1 cellular context compared by ENCODE assay signal in the genomic region with DNA sequence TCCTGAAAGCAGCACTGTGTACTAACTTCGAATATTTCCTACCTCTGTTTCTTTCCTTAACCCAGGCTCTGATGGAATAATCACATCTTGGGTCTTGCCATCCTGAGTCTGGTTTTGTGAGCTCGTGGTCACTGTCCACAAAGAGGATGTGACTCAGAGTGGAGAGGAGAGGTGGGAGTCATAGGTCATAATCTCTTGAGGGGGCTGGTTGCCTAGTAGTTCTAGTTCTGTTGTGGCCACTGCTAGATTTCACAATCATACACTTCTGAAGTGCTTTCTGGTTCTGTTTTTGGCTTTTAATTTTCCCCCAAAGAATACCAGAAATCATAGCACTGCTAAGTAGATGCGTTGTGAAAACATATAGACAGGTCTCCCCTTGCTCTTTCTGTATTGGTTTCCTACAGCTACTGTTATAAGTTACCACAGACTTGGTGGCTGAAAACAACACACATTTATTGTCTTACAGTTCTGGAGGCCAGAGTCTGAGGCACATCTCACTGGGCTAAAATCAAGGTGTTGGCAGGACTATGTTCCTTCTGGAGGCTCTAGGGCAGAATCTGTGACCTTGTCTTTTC.
TF ChIP-seq lines count a peak whose summit lies in the region.

No MANE protein-coding gene starts in this region.

TF ChIP-seq in K562, 482 proteins besides CTCF, POLR2A, EP300 and RAD21 (continued from another document and continues in another):
- TF ChIP-seq, protein P1, sequence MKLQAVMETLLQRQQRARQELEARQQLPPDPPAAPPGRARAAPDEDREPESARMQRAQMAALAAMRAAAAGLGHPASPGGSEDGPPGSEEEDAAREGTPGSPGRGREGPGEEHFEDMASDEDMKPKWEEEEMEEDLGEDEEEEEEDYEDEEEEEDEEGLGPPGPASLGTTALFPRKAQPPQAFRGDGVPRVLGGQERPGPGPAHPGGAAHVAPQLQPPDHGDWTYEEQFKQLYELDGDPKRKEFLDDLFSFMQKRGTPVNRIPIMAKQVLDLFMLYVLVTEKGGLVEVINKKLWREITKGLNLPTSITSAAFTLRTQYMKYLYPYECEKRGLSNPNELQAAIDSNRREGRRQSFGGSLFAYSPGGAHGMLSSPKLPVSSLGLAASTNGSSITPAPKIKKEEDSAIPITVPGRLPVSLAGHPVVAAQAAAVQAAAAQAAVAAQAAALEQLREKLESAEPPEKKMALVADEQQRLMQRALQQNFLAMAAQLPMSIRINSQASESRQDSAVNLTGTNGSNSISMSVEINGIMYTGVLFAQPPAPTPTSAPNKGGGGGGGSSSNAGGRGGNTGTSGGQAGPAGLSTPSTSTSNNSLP (IDR thresholded peaks at IDR 0.05; ENCODE audit: borderline replicate concordance, low read depth, low read length) = no peak
- TF ChIP-seq SREBF1 (IDR thresholded peaks at IDR 0.05; ENCODE audit: borderline replicate concordance, low read depth, low read length) (no peak), RAD51 (IDR thresholded peaks at IDR 0.05; ENCODE audit: borderline replicate concordance, low read depth) (no peak), HDGF (IDR thresholded peaks at IDR 0.05) (no peak), ZBTB8A (IDR thresholded peaks at IDR 0.05; ENCODE audit: partially characterized antibody) (no peak), ZFX (CRISPR knock-in tag; IDR thresholded peaks at IDR 0.05) (no peak), GABPA (tag; conservative IDR thresholded peaks at IDR 0.05; ENCODE audit: low read depth) (peak; percentile 37; the same call in 1 of the 2 replicates), CHD1 (IDR thresholded peaks at IDR 0.05; ENCODE audit: low read length) (no peak), MTA1 (IDR thresholded peaks at IDR 0.05; ENCODE audit: borderline replicate concordance) (no peak), CEBPB (tag; IDR thresholded peaks at IDR 0.05) (0 out of 2 replicates have a peak, but pooled peaks have one; percentile 24), SAFB2 (IDR thresholded peaks at IDR 0.05; ENCODE audit: borderline replicate concordance, low read depth, low read length, severe bottlenecking) (no peak), GABPB1 (CRISPR knock-in tag; IDR thresholded peaks at IDR 0.05) (no peak), TGIF2 (CRISPR knock-in tag; IDR thresholded peaks at IDR 0.05) (no peak), HLTF (IDR thresholded peaks at IDR 0.05) (no peak), POLR3G (IDR thresholded peaks at IDR 0.05; ENCODE audit: extremely low read depth, insufficient read length, insufficient replicate concordance) (no peak), U2AF1 (optimal IDR thresholded peaks at IDR 0.05; ENCODE audit: low read depth, low read length) (no peak), ZNF239 (CRISPR knock-in tag; IDR thresholded peaks at IDR 0.05) (no peak), TBL1XR1 (IDR thresholded peaks at IDR 0.05; ENCODE audit: low read length in 2 of 2) (no peak), KHSRP (IDR thresholded peaks at IDR 0.05) (no peak), ZNF780A (CRISPR knock-in tag; IDR thresholded peaks at IDR 0.05) (no peak), FOXP4 (CRISPR knock-in tag; IDR thresholded peaks at IDR 0.05; ENCODE audit: borderline replicate concordance) (no peak), NCOA1 (IDR thresholded peaks at IDR 0.05; ENCODE audit: low read depth) (no peak), RBM14 (IDR thresholded peaks at IDR 0.05; ENCODE audit: borderline replicate concordance, insufficient read depth, low read depth, low read length) (no peak), ZNF444 (CRISPR knock-in tag; IDR thresholded peaks at IDR 0.05) (no peak), STAT6 (CRISPR knock-in tag; IDR thresholded peaks at IDR 0.05) (no peak), CXXC5 (CRISPR knock-in tag; IDR thresholded peaks at IDR 0.05) (no peak), SMAD3 (CRISPR knock-in tag; conservative IDR thresholded peaks at IDR 0.05) (no peak), HIVEP1 (CRISPR knock-in tag; IDR thresholded peaks at IDR 0.05) (no peak), JUND (IDR thresholded peaks at IDR 0.05; ENCODE audit: borderline replicate concordance, low read depth, low read length) (peak; percentile 18; the same call in 1 of the 2 replicates), JUND (tag; IDR thresholded peaks at IDR 0.05; ENCODE audit: borderline replicate concordance, low read depth, low read length) (no peak), ZNF696 (CRISPR knock-in tag; conservative IDR thresholded peaks at IDR 0.05) (no peak), PYGO2 (tag; IDR thresholded peaks at IDR 0.05) (no peak), TRIM24 (IDR thresholded peaks at IDR 0.05) (no peak)
- TF ChIP-seq, protein P2, sequence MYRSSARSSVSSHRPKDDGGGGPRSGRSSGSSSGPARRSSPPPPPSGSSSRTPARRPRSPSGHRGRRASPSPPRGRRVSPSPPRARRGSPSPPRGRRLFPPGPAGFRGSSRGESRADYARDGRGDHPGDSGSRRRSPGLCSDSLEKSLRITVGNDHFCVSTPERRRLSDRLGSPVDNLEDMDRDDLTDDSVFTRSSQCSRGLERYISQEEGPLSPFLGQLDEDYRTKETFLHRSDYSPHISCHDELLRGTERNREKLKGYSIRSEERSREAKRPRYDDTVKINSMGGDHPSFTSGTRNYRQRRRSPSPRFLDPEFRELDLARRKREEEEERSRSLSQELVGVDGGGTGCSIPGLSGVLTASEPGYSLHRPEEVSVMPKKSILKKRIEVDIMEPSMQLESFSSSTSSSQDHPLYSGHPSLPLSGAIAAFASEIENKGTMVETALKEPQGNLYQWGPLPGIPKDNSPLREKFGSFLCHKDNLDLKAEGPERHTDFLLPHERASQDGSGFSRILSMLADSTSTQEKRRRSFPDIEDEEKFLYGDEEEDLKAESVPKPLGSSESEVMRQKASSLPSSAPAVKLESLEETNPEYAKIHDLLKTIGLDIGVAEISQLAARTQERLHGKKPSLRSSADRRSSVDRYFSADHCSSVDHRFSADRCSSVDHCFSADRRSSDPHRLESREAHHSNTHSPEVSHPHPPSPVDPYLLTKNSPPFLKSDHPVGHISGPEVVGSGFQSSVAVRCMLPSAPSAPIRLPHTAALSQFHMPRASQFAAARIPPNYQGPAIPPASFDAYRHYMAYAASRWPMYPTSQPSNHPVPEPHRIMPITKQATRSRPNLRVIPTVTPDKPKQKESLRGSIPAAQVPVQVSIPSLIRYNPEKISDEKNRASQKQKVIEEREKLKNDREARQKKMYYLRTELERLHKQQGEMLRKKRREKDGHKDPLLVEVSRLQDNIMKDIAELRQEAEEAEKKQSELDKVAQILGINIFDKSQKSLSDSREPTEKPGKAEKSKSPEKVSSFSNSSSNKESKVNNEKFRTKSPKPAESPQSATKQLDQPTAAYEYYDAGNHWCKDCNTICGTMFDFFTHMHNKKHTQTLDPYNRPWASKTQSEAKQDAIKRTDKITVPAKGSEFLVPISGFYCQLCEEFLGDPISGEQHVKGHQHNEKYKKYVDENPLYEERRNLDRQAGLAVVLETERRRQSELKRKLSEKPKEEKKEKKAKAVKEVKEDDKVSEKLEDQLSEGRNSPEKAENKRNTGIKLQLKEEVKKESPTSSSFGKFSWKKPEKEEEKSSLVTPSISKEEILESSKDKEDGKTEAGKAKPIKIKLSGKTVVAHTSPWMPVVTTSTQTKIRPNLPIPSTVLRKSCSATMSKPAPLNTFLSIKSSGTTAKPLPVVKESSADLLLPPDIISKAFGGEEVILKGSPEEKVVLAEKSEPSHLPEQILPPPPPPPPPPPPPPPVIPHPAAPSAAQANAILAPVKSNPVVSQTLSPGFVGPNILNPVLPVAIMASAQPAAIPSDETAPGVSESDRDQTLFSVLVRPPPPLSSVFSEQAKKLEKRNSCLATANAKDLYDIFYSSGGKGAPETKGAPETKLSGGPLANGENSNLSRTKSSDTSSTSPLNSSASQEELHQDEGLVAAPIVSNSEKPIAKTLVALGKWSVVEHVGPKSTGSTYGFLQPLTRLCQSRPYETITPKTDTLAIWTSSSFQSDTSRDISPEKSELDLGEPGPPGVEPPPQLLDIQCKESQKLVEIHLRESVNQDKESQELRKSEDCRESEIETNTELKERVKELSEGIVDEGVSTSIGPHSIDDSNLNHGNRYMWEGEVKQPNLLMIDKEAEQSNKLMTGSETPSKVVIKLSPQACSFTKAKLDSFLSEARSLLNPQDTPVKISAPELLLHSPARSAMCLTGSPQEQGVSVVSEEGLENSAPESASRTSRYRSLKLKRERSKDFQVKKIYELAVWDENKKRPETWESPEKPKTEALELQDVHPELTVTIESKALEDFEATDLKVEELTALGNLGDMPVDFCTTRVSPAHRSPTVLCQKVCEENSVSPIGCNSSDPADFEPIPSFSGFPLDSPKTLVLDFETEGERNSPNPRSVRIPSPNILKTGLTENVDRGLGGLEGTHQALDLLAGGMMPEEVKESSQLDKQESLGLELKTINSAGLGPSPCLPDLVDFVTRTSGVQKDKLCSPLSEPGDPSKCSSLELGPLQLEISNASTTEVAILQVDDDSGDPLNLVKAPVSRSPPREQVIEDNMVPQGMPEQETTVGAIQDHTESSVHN (IDR thresholded peaks at IDR 0.05; ENCODE audit: borderline replicate concordance in 1 of 2, low read depth in 1 of 2) = no peak
- TF ChIP-seq, protein P3, sequence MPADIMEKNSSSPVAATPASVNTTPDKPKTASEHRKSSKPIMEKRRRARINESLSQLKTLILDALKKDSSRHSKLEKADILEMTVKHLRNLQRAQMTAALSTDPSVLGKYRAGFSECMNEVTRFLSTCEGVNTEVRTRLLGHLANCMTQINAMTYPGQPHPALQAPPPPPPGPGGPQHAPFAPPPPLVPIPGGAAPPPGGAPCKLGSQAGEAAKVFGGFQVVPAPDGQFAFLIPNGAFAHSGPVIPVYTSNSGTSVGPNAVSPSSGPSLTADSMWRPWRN (IDR thresholded peaks at IDR 0.05; ENCODE audit: low read depth) = no peak
- TF ChIP-seq, protein P4, sequence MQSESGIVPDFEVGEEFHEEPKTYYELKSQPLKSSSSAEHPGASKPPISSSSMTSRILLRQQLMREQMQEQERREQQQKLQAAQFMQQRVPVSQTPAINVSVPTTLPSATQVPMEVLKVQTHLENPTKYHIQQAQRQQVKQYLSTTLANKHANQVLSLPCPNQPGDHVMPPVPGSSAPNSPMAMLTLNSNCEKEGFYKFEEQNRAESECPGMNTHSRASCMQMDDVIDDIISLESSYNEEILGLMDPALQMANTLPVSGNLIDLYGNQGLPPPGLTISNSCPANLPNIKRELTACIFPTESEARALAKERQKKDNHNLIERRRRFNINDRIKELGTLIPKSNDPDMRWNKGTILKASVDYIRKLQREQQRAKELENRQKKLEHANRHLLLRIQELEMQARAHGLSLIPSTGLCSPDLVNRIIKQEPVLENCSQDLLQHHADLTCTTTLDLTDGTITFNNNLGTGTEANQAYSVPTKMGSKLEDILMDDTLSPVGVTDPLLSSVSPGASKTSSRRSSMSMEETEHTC (IDR thresholded peaks at IDR 0.05) = no peak
- TF ChIP-seq, protein P5, sequence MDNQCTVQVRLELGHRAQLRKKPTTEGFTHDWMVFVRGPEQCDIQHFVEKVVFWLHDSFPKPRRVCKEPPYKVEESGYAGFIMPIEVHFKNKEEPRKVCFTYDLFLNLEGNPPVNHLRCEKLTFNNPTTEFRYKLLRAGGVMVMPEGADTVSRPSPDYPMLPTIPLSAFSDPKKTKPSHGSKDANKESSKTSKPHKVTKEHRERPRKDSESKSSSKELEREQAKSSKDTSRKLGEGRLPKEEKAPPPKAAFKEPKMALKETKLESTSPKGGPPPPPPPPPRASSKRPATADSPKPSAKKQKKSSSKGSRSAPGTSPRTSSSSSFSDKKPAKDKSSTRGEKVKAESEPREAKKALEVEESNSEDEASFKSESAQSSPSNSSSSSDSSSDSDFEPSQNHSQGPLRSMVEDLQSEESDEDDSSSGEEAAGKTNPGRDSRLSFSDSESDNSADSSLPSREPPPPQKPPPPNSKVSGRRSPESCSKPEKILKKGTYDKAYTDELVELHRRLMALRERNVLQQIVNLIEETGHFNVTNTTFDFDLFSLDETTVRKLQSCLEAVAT (IDR thresholded peaks at IDR 0.05) = no peak
